Comparison of ENCODE assay signal across 13 cellular contexts in the genomic region with DNA sequence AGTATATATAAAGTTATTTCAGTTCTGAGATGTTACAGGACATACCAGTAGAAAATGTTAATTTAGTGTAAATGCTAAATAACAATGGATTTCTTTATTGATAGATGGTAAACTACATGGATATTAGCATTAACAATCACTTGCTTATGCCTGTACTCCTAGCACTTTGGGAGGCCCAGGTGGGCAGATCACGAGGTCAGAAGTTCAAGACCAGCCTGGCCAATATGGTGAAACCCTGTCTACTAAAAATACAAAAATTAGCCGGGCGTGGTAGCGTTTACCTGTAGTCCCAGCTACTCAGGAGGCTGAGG. TPM values are rescaled to one million over a fixed set of nuclear protein-coding genes. Genes with fewer than 3 reads are reported as not detected.
DNase-seq lines count a peak whose midpoint lies in the region; ATAC-seq and TF ChIP-seq lines count a peak whose summit lies in the region.
"Not testable (repeated sequence)": the region's sequence is repeated elsewhere in the genome, so short reads cannot be mapped to it uniquely, and the experiment has no call there.
"Had no signal": no experiment of that assay in that cellular context is flagged by ENCODE, and none has a peak within 500 bp of the region (broad histone marks: within the 10 kb centered on the region; RNA-seq: fewer than 3 reads in every experiment).

No MANE protein-coding gene starts in this region.

- H3K27ac Mint-ChIP-seq in CD4-positive, CD25-positive, alpha-beta regulatory T cell = peak overlapping the region in 2 of 3 donors; percentile 13 to 51
- H3K27ac Mint-ChIP-seq in HFFc6 = peak overlapping the region; percentile 76; the same call in 1 of the 2 replicates
- H3K27ac Mint-ChIP-seq in activated T-helper 17 cell treated with anti-CD3 and anti-CD28 coated beads, Interleukin-2, amount 50 U/mL, for 72 hours = peak overlapping the region; percentile 18
- not testable (repeated sequence) for H3K27ac Mint-ChIP-seq in mesothelial cell of epicardium

- POLR2A ChIA-PET in Panc1 (lab: Charles Lee) = interaction anchor here (0.6 kb wide), 1 partner anchor 8 kb away, joined by 4 read pairs; no protein-coding TSS in a partner anchor

- peaks cover 48 to 71% (median 62%) of the 10 kb centered on the region in 4 donors for H3K4me1 Mint-ChIP-seq in CD4-positive, CD25-positive, alpha-beta regulatory T cell
- peaks cover 60% of the 10 kb centered on the region for H3K4me1 Mint-ChIP-seq in HFFc6 (ENCODE audit: low read depth)
- peaks cover 33% of the 10 kb centered on the region for H3K4me1 Mint-ChIP-seq in activated T-helper 17 cell treated with anti-CD3 and anti-CD28 coated beads, Interleukin-2, amount 50 U/mL, for 72 hours
- not testable (repeated sequence) for H3K4me1 Mint-ChIP-seq in mesothelial cell of epicardium

- H3K27ac ChIP-seq in CD4-positive, CD25-positive, alpha-beta regulatory T cell (ENCODE audit: insufficient read depth, low read length, poor library complexity, severe bottlenecking); neutrophil: not testable (repeated sequence)
- peak overlapping the region; percentile 93 for H3K27ac ChIP-seq in Panc1 (ENCODE audit: low read length)

- H3K9me3 Mint-ChIP-seq in CD4-positive, CD25-positive, alpha-beta regulatory T cell; HFFc6; activated T-helper 17 cell treated with anti-CD3 and anti-CD28 coated beads, Interleukin-2, amount 50 U/mL, for 72 hours; mesothelial cell of epicardium: not testable (repeated sequence)

- intact Hi-C loops in Panc1 (cut with micrococcal nuclease; ENCODE audit: unreplicated experiment) = loop anchor here (10.0 kb wide), 1 partner anchor 148 kb away; a partner anchor contains a TSS

- not testable (repeated sequence) for H3K36me3 ChIP-seq in CD4-positive, CD25-positive, alpha-beta regulatory T cell (ENCODE audit: control insufficient read depth, insufficient read depth, low read length); Panc1 (ENCODE audit: control insufficient read depth, insufficient read depth, low read length); endocrine pancreas (ENCODE audit: control insufficient read depth, insufficient read depth, low read length); neutrophil

- not testable (repeated sequence) for H3K27me3 ChIP-seq in CD4-positive, CD25-positive, alpha-beta regulatory T cell (ENCODE audit: control insufficient read depth, insufficient read depth, low read length); Panc1 (ENCODE audit: control insufficient read depth, insufficient read depth, low read length); endocrine pancreas (ENCODE audit: control insufficient read depth, insufficient read depth, low read length); neutrophil

- not testable (repeated sequence) for H3K4me1 ChIP-seq in CD4-positive, CD25-positive, alpha-beta regulatory T cell (ENCODE audit: control insufficient read depth, insufficient read depth, low read length, poor library complexity, severe bottlenecking); endocrine pancreas (ENCODE audit: control insufficient read depth, insufficient read depth, low read length); neutrophil (ENCODE audit: control insufficient read depth in 1 of 2, insufficient read depth in 1 of 2, low read depth in 1 of 2, low read length in 1 of 2)
- H3K4me1 ChIP-seq in Panc1 (ENCODE audit: control insufficient read depth, insufficient read depth, low read length) = peaks cover 45% of the 10 kb centered on the region

- not testable (repeated sequence) for H3K9me3 ChIP-seq in CD4-positive, CD25-positive, alpha-beta regulatory T cell (ENCODE audit: control insufficient read depth in 2 of 2, low read length in 2 of 2); Panc1 (ENCODE audit: control insufficient read depth, insufficient read depth, low read depth, low read length); endocrine pancreas (ENCODE audit: control insufficient read depth, low read length); neutrophil

- peak overlapping the region in 1 of 4 donors; percentile 3 for H3K4me3 Mint-ChIP-seq in CD4-positive, CD25-positive, alpha-beta regulatory T cell
- not testable (repeated sequence) for H3K4me3 Mint-ChIP-seq in HFFc6, mesothelial cell of epicardium
- peak overlapping the region; percentile 19 for H3K4me3 Mint-ChIP-seq in activated T-helper 17 cell treated with anti-CD3 and anti-CD28 coated beads, Interleukin-2, amount 50 U/mL, for 72 hours

- not testable (repeated sequence) for DNase-seq in CD4-positive, CD25-positive, alpha-beta regulatory T cell; HFFc6; Panc1 (ENCODE audit: low read depth, low spot score); mesothelial cell of epicardium (ENCODE audit: low spot score in 2 of 2, unreplicated experiment in 2 of 2)

- in situ Hi-C loops in Panc1 (cut with HindIII; ENCODE audit: low pct_unique_long_range_greater_than_20kb, low sequenced_read_pairs) = not testable (repeated sequence)

- not testable (repeated sequence) for ATAC-seq in CD4-positive, CD25-positive, alpha-beta regulatory T cell (ENCODE audit: low read depth in 2 of 2); activated T-helper 17 cell treated with anti-CD3 and anti-CD28 coated beads, Interleukin-2, amount 50 U/mL, for 72 hours (replicated peaks)
- ATAC-seq in Panc1 = peak; percentile 14; the same call in 1 of the 2 replicates

- CTCF ChIA-PET in Panc1 (lab: Charles Lee) = interaction anchor here (0.9 to 1.0 kb wide), 3 partner anchors 31 to 144 kb away, joined by 4 read pairs; no protein-coding TSS in a partner anchor

- not testable (repeated sequence) for BruUV-seq in Panc1 (replicated peaks; lab: Mats Ljungman, UMichigan)

- not testable (repeated sequence) for H3K9ac ChIP-seq in endocrine pancreas (ENCODE audit: control insufficient read depth, insufficient read depth, low read length)

- peak; percentile 45; the same call in 1 of the 2 replicates for TF ChIP-seq CTCF in HFFc6 (IDR thresholded peaks at IDR 0.05)
- peak; percentile 32; the same call in 1 of the 2 replicates for TF ChIP-seq CTCF in Panc1 (IDR thresholded peaks at IDR 0.05)
- peak; percentile 24 for TF ChIP-seq CTCF in mesothelial cell of epicardium (IDR thresholded peaks at IDR 0.05; ENCODE audit: unreplicated experiment)
- TF ChIP-seq CTCF in neutrophil (IDR thresholded peaks at IDR 0.05) = peak; percentile 0

- not testable (repeated sequence) for H3K4me3 ChIP-seq in CD4-positive, CD25-positive, alpha-beta regulatory T cell (ENCODE audit: low read depth, low read length); Panc1 (ENCODE audit: low read depth in 2 of 2, low read length in 2 of 2); neutrophil (ENCODE audit: low read depth in 1 of 2, low read length in 1 of 2)
- H3K4me3 ChIP-seq in endocrine pancreas (ENCODE audit: control insufficient read depth, insufficient read depth, low read length) = peak overlapping the region; percentile 75

- H3K27me3 Mint-ChIP-seq in CD4-positive, CD25-positive, alpha-beta regulatory T cell; HFFc6 (ENCODE audit: insufficient read depth); activated T-helper 17 cell treated with anti-CD3 and anti-CD28 coated beads, Interleukin-2, amount 50 U/mL, for 72 hours; mesothelial cell of epicardium (ENCODE audit: low read depth): not testable (repeated sequence)

- not testable (repeated sequence) for H3K36me3 Mint-ChIP-seq in CD4-positive, CD25-positive, alpha-beta regulatory T cell; HFFc6 (ENCODE audit: low read depth); mesothelial cell of epicardium
- H3K36me3 Mint-ChIP-seq in activated T-helper 17 cell treated with anti-CD3 and anti-CD28 coated beads, Interleukin-2, amount 50 U/mL, for 72 hours (ENCODE audit: low read depth) = peaks cover 19% of the 10 kb centered on the region

RNA-seq across cellular contexts. Expression of a gene that starts 9.7 kb away (rescaled TPM):
- 20.1 TPM for total RNA-seq in CD4-positive, CD25-positive, alpha-beta regulatory T cell
- 10 to 100 TPM; 68.6 to 90.0 (median 83.5) TPM for polyA plus RNA-seq in CD4-positive, CD25-positive, alpha-beta regulatory T cell
- 10 to 100 TPM; 68.3 to 81.3 (median 77.1) TPM for total RNA-seq in HFFc6 (2021; fragmentation: NEBNext Ultra II Directional; extraction: Animal tissue kit (Norgen Biotek cat#: 25700))
- 72.1 TPM for total RNA-seq in Panc1 (2021; ENCODE audit: unreplicated experiment)
- polyA plus RNA-seq in Panc1 (2012; ENCODE audit: insufficient read length) = 41.8 TPM
- total RNA-seq in activated T-helper 17 cell treated with anti-CD3 and anti-CD28 coated beads, Interleukin-2, amount 50 U/mL, for 72 hours = 10 to 100 TPM; 40.6 to 49.0 TPM
- 41.5 to 45.9 TPM (median 42.6 TPM) in 3 replicates for total RNA-seq in mesothelial cell of epicardium

RNA-seq across cellular contexts. Expression of a gene that starts 9.8 kb away (rescaled TPM):
- total RNA-seq in CD4-positive, CD25-positive, alpha-beta regulatory T cell = not detected
- not detected for polyA plus RNA-seq in CD4-positive, CD25-positive, alpha-beta regulatory T cell
- total RNA-seq in HFFc6 (2021; fragmentation: NEBNext Ultra II Directional; extraction: Animal tissue kit (Norgen Biotek cat#: 25700)) = under 1 TPM in 2 of 6 experiments, not detected in 4; 0.14 to 0.40 TPM
- total RNA-seq in Panc1 (2021; ENCODE audit: unreplicated experiment) (not detected), mesothelial cell of epicardium (0.27 TPM in 2 of 3 replicates, not detected in the other)
- polyA plus RNA-seq in Panc1 (2012; ENCODE audit: insufficient read length) = not detected
- total RNA-seq in activated T-helper 17 cell treated with anti-CD3 and anti-CD28 coated beads, Interleukin-2, amount 50 U/mL, for 72 hours = not detected
- total RNA-seq: A673, Caco-2, H7, HepG2, HT1080, NCI-H460 had no signal
- polyA plus RNA-seq: HepG2 had no signal

RNA-seq across cellular contexts. Expression of a gene that starts 24.0 kb away (rescaled TPM):
- not detected for total RNA-seq in CD4-positive, CD25-positive, alpha-beta regulatory T cell
- not detected for polyA plus RNA-seq in CD4-positive, CD25-positive, alpha-beta regulatory T cell
- total RNA-seq in HFFc6 (2021; fragmentation: NEBNext Ultra II Directional; extraction: Animal tissue kit (Norgen Biotek cat#: 25700)) = not detected
- total RNA-seq in Panc1 (2021; ENCODE audit: unreplicated experiment) = not detected
- polyA plus RNA-seq in Panc1 (2012; ENCODE audit: insufficient read length) = not detected
- not detected for total RNA-seq in activated T-helper 17 cell treated with anti-CD3 and anti-CD28 coated beads, Interleukin-2, amount 50 U/mL, for 72 hours
- not detected in 3 replicates for total RNA-seq in mesothelial cell of epicardium
- total RNA-seq: A673, Caco-2, H7, HepG2, HT1080, NCI-H460 had no signal
- polyA plus RNA-seq: HepG2 had no signal
